8 cellular contexts compared by ENCODE assay signal in genomic region chrX:40735318-40736169, GRCh38. TPM values are rescaled to one million over a fixed set of nuclear protein-coding genes. Genes with fewer than 3 reads are reported as not detected.
A peak's percentile ranks its signal among the peaks of the same experiment; 100 is the strongest.
DNase-seq lines count a peak whose midpoint lies in the region; ATAC-seq and TF ChIP-seq lines count a peak whose summit lies in the region.

Gene MED14 (minus strand): TSS chrX:40735542. CDS start chrX:40735412, 130 bp downstream.

- H3K36me3 Mint-ChIP-seq in activated CD4-positive, alpha-beta T cell treated with anti-CD3 and anti-CD28 coated beads for 36 hours (ENCODE audit: low read depth): peaks cover 6% of the 10 kb centered on the region

- no peaks in the 10 kb centered on the region for H3K27me3 Mint-ChIP-seq in activated CD4-positive, alpha-beta T cell treated with anti-CD3 and anti-CD28 coated beads for 36 hours

- peak; percentile 91 for ATAC-seq in HG03442 (IDR thresholded peaks at IDR 0.05; ENCODE audit: unreplicated experiment)
- peak; percentile 93 for ATAC-seq in activated CD4-positive, alpha-beta T cell treated with anti-CD3 and anti-CD28 coated beads for 36 hours

- no peaks in the 10 kb centered on the region for H3K9me3 Mint-ChIP-seq in activated CD4-positive, alpha-beta T cell treated with anti-CD3 and anti-CD28 coated beads for 36 hours (ENCODE audit: low read depth)

- CTCF ChIA-PET in BJ (lab: Yijun Ruan, JAX): no interaction called here
- CTCF ChIA-PET in activated CD4-positive, alpha-beta T cell treated with anti-CD3 and anti-CD28 coated beads for 36 hours (lab: Charles Lee): interaction anchor here (0.6 to 1.1 kb wide), 5 partner anchors 84 to 620 kb away, joined by 3 to 4 read pairs (median 3); no protein-coding TSS in a partner anchor

- H3K4me3 Mint-ChIP-seq in activated CD4-positive, alpha-beta T cell treated with anti-CD3 and anti-CD28 coated beads for 36 hours: peak within 1 kb of the TSS; percentile 84

- H3K4me1 Mint-ChIP-seq in activated CD4-positive, alpha-beta T cell treated with anti-CD3 and anti-CD28 coated beads for 36 hours: peaks cover 43% of the 10 kb centered on the region

- DNase-seq in BJ (ENCODE audit: low read depth) (peak; percentile 30), GM19238 (ENCODE audit: insufficient read length, low spot score) (peak; percentile 72), NCI-H510A treated with DMSO at 0.1 percent for 48 hours (lab: John Stamatoyannopoulos, UW) (peak; percentile 86), choroid plexus epithelial cell (ENCODE audit: low read depth) (peak; percentile 87), kidney tubule cell (ENCODE audit: low spot score) (peak; percentile 93)
- peak; percentile 95 for DNase-seq in activated CD4-positive, alpha-beta T cell treated with anti-CD3 and anti-CD28 coated beads for 36 hours
- DNase-seq in stimulated activated CD4-positive, alpha-beta T cell treated with anti-CD3 and anti-CD28 coated beads, Interleukin-1b, Interleukin-23, amount 100 ng/mL, for 24 hours (ENCODE audit: low read depth in 4 of 4, low spot score in 1 of 4): peak; percentile 69 to 85 (median 80)

- no peaks in the 10 kb centered on the region for H3K27me3 ChIP-seq in BJ (ENCODE audit: control insufficient read depth, insufficient read depth, low read length)

- peak within 1 kb of the TSS; percentile 96 for H3K27ac Mint-ChIP-seq in activated CD4-positive, alpha-beta T cell treated with anti-CD3 and anti-CD28 coated beads for 36 hours

- H3K36me3 ChIP-seq in BJ (ENCODE audit: control insufficient read depth, insufficient read depth, low read length): no peaks in the 10 kb centered on the region

- TF ChIP-seq CTCF in BJ (IDR thresholded peaks at IDR 0.05; ENCODE audit: insufficient read depth, low read depth, low read length) (peak; percentile 53), choroid plexus epithelial cell (conservative IDR thresholded peaks at IDR 0.05; ENCODE audit: low read depth, low read length) (peak; percentile 55)

- POLR2A ChIA-PET in BJ (lab: Charles Lee): no interaction called here
- POLR2A ChIA-PET in activated CD4-positive, alpha-beta T cell treated with anti-CD3 and anti-CD28 coated beads for 36 hours (lab: Charles Lee): interaction anchor here (1.0 kb wide), 1 partner anchor 349 kb away, joined by 5 read pairs; the partner anchor contains the start of gene USP9X

- H3K4me3 ChIP-seq in BJ (ENCODE audit: low read depth, low read length) (peak within 1 kb of the TSS; percentile 73), choroid plexus epithelial cell (ENCODE audit: low read depth, low read length) (peak within 1 kb of the TSS; percentile 73)

- intact Hi-C loops in activated CD4-positive, alpha-beta T cell treated with anti-CD3 and anti-CD28 coated beads for 36 hours (cut with DNase I, micrococcal nuclease): loop anchor here (1.0 to 10.0 kb wide), 11 partner anchors 49 to 963 kb away; partner anchors contain the start of genes CXorf38 (in 2 of the 2) and ATP6AP2 (in 1 of the 2)

RNA-seq across cellular contexts. Expression of gene MED14, which starts in this region (rescaled TPM):
- 25.9 and 37.0 TPM in 2 replicates for polyA plus RNA-seq in BJ (2011; rRNA removed)
- 29.6 and 34.4 TPM in 2 replicates for polyA minus RNA-seq in BJ (2011; rRNA and poly(A)+ RNA removed)
- 10 to 100 TPM; 51.0 to 60.1 TPM for total RNA-seq in activated CD4-positive, alpha-beta T cell treated with anti-CD3 and anti-CD28 coated beads for 36 hours

Comparison
In these comparisons a context has a peak if more than half of its experiments do, and no peak if none do; other contexts are left out.
1. Peak in every context shown above with its lines: DNase-seq, ATAC-seq and H3K4me3 ChIP-seq.
2. DNase-seq: peak in every context shown above with its lines; median percentile 95 in activated CD4-positive, alpha-beta T cell treated with anti-CD3 and anti-CD28 coated beads for 36 hours; 93 in kidney tubule cell; 87 in choroid plexus epithelial cell; 86 in NCI-H510A treated with DMSO at 0.1 percent for 48 hours; 80 in stimulated activated CD4-positive, alpha-beta T cell treated with anti-CD3 and anti-CD28 coated beads, Interleukin-1b, Interleukin-23, amount 100 ng/mL, for 24 hours; 72 in GM19238; 30 in BJ.